In genomic region chr7:104979167-104979841, GRCh38 we compare ENCODE assay signal across 8 cellular contexts. TPM values are rescaled to one million over a fixed set of nuclear protein-coding genes. Genes with fewer than 3 reads are reported as not detected.
DNase-seq lines count a peak whose midpoint lies in the region; ATAC-seq, FAIRE-seq and TF ChIP-seq lines count a peak whose summit lies in the region.

No MANE protein-coding gene starts in this region.

- H3K4me1 ChIP-seq in astrocyte (ENCODE audit: insufficient read depth, low read length) (peaks cover 52% of the 10 kb centered on the region), testis (peaks cover 51% of the 10 kb centered on the region)

- H3K79me2 ChIP-seq in astrocyte (ENCODE audit: insufficient read depth, low read length): peaks cover 36% of the 10 kb centered on the region

- no peaks in the 10 kb centered on the region for H3K27me3 Mint-ChIP-seq in astrocyte (ENCODE audit: low read depth, unreplicated experiment)
- H3K27me3 Mint-ChIP-seq in effector memory CD8-positive, alpha-beta T cell: no peaks in the 10 kb centered on the region

- TF ChIP-seq CTCF in astrocyte (IDR thresholded peaks at IDR 0.05; ENCODE audit: insufficient read depth, low read depth, low read length): no peak
- no peak for TF ChIP-seq CTCF in testis (IDR thresholded peaks at IDR 0.05)

- H3K27ac ChIP-seq in astrocyte (ENCODE audit: low read depth, low read length) (peak overlapping the region; percentile 59), testis (peak overlapping the region; percentile 34 to 59)

- H3K9me3 ChIP-seq in MG63 (no peaks in the 10 kb centered on the region), astrocyte (ENCODE audit: insufficient read depth, low read depth, low read length) (no peaks in the 10 kb centered on the region), testis (no peaks in the 10 kb centered on the region)

- H3K9ac ChIP-seq in astrocyte (ENCODE audit: low read length): peak overlapping the region; percentile 50

- peaks cover 2% of the 10 kb centered on the region for H3K36me3 Mint-ChIP-seq in astrocyte (ENCODE audit: low read depth, unreplicated experiment)
- peaks cover 10% of the 10 kb centered on the region for H3K36me3 Mint-ChIP-seq in effector memory CD8-positive, alpha-beta T cell (ENCODE audit: insufficient read depth)

- FAIRE-seq in astrocyte (lab: Jason Lieb, UNC): no peak

- no peak for ATAC-seq in activated CD4-positive, CD25-positive, alpha-beta regulatory T cell treated with anti-CD3 and anti-CD28 coated beads, Interleukin-2, amount 50 U/mL, for 24 hours
- ATAC-seq in effector memory CD8-positive, alpha-beta T cell (replicated peaks): no peak

- DNase-seq in MG63 (peak; percentile 65), astrocyte (ENCODE audit: low read depth) (peak; percentile 78), iPS-NIHi7 (ENCODE audit: extremely low spot score) (peak; percentile 63), testis (peak; percentile 44), cerebellar nuclear complex (lab: John Stamatoyannopoulos, UW) (no peak), activated gamma-delta T cell (lab: John Stamatoyannopoulos, UW) (no peak)
- DNase-seq in effector memory CD8-positive, alpha-beta T cell: no peak

- H2AFZ ChIP-seq in astrocyte (ENCODE audit: low read depth, low read length): no peak overlapping the region

- peak overlapping the region; percentile 50 for H3K4me3 Mint-ChIP-seq in astrocyte (ENCODE audit: unreplicated experiment)
- H3K4me3 Mint-ChIP-seq in effector memory CD8-positive, alpha-beta T cell: no peak overlapping the region

- peaks cover 26% of the 10 kb centered on the region for H4K20me1 ChIP-seq in astrocyte (ENCODE audit: insufficient read depth, low read length)

- H3K36me3 ChIP-seq in MG63: peaks cover 4% of the 10 kb centered on the region; the same call in 1 of the 2 replicates
- no peaks in the 10 kb centered on the region for H3K36me3 ChIP-seq in astrocyte (ENCODE audit: insufficient read depth, low read length)
- no peaks in the 10 kb centered on the region for H3K36me3 ChIP-seq in testis (ENCODE audit: low read depth, missing control alignments)

- no peak for TF ChIP-seq POLR2A in testis (IDR thresholded peaks at IDR 0.05)

- H3K27me3 ChIP-seq in MG63 (no peaks in the 10 kb centered on the region), astrocyte (ENCODE audit: insufficient read depth, low read length) (no peaks in the 10 kb centered on the region), testis (no peaks in the 10 kb centered on the region)

- H3K9me3 Mint-ChIP-seq in astrocyte (ENCODE audit: unreplicated experiment): no peaks in the 10 kb centered on the region
- H3K9me3 Mint-ChIP-seq in effector memory CD8-positive, alpha-beta T cell: no peaks in the 10 kb centered on the region

- peaks cover 66% of the 10 kb centered on the region for H3K4me1 Mint-ChIP-seq in astrocyte (ENCODE audit: low read depth, unreplicated experiment)
- H3K4me1 Mint-ChIP-seq in effector memory CD8-positive, alpha-beta T cell (ENCODE audit: low read depth in 2 of 2): peaks cover 15 to 19% of the 10 kb centered on the region in 2 donors

- peak overlapping the region; percentile 73 for H3K4me2 ChIP-seq in astrocyte (ENCODE audit: low read length)

- H3K4me3 ChIP-seq in MG63 (no peak overlapping the region), astrocyte (ENCODE audit: insufficient read depth, low read depth, low read length) (no peak overlapping the region), testis (no peak overlapping the region)

- intact Hi-C loops in testis (cut with DNase I; ENCODE audit: low total_unique reads): no loop called here

- WGBS in testis, 2 donors: 30 to 50% methylated on average over 4 of the region's 4 CpGs

- H3K27ac Mint-ChIP-seq in astrocyte (ENCODE audit: unreplicated experiment): peak overlapping the region; percentile 84
- peak overlapping the region in 1 of 2 donors; percentile 16 for H3K27ac Mint-ChIP-seq in effector memory CD8-positive, alpha-beta T cell

RNA-seq across cellular contexts. Expression of gene KMT2E, which starts 34.7 kb away (rescaled TPM):
- total RNA-seq in MG63 (2014; rRNA removed; shearing (Covaris generic); ENCODE audit: low replicate concordance): 5.1 and 6.7 TPM in 2 replicates
- 57.4 and 62.5 TPM in 2 replicates for total RNA-seq in astrocyte
- 100 to 1,000 TPM in 1 of 2 donors, 10 to 100 TPM in 1; 96.6 to 133 TPM for total RNA-seq in testis
- 21.1 TPM for polyA plus RNA-seq in testis (ENCODE audit: insufficient read depth, low read depth, low replicate concordance)

Comparison
In these comparisons a context has a peak if more than half of its experiments do, and no peak if none do; other contexts are left out.
1. DNase-seq: peak in MG63 (single experiment), astrocyte (single experiment), iPS-NIHi7 (single experiment) and testis (single experiment); none in effector memory CD8-positive, alpha-beta T cell (0 of 3), cerebellar nuclear complex (0 of 2) and activated gamma-delta T cell (single experiment).